In the genomic region with DNA sequence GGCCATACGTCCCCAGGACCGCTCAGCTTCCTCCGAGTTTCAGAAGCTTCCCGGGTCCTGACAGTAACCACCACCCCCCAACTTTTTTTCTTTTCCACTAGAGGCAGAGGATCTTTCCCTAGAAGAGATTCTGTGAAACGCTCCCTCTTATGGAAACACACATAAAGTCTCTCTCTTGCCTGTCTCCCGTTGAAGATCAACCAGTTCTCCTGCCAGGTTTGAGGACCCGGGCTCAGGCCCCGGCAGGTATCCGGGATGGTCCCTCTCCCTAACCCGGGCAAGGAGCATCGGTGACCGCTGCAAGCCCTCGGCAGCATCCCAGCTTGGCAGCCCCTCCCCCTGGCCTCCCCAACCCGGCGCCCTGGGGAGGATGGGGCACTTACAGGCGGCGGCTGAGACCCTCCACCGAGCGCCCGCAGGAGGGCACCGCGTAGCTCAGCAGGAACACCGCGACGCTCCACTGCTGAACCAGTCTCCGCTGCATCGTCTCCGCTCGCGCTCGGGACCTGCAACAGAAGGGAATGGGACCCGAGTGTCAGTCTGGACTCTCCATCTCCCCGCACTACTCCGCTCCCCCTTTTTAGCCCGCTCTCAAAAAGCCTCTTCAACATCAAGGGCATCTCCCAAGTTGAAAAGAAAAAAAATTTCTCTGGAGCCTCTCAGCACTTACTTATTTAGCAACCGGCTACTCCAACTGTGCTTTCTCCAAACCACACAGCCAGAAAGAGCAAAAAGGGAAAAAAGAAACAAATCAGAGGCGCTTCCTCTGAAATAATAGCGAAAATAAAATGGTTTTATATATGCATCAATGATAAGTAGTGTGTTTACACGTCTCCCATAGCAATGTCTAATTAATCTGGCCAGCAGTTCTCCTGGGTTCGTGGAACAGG, we compare ENCODE assay signal across 1 cellular context.
TF ChIP-seq lines count a peak whose summit lies in the region.

No MANE protein-coding gene starts in this region.

TF ChIP-seq in HepG2, 621 proteins besides CTCF, POLR2A, EP300 and RAD21 (continued from another document):
- TF ChIP-seq, protein P1, sequence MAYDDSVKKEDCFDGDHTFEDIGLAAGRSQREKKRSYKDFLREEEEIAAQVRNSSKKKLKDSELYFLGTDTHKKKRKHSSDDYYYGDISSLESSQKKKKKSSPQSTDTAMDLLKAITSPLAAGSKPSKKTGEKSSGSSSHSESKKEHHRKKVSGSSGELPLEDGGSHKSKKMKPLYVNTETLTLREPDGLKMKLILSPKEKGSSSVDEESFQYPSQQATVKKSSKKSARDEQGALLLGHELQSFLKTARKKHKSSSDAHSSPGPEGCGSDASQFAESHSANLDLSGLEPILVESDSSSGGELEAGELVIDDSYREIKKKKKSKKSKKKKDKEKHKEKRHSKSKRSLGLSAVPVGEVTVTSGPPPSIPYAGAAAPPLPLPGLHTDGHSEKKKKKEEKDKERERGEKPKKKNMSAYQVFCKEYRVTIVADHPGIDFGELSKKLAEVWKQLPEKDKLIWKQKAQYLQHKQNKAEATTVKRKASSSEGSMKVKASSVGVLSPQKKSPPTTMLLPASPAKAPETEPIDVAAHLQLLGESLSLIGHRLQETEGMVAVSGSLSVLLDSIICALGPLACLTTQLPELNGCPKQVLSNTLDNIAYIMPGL (CRISPR knock-in tag; IDR thresholded peaks at IDR 0.05; ENCODE audit: borderline replicate concordance in 1 of 2, low read depth in 1 of 2) = 0 out of 4 replicates have a peak, but pooled peaks of 1 of the 2 experiments have one; percentile 20
- TF ChIP-seq CENPX (CRISPR knock-in tag; IDR thresholded peaks at IDR 0.05) = no peak
- TF ChIP-seq DMAP1 (CRISPR knock-in tag; IDR thresholded peaks at IDR 0.05) = no peak
- no peak for TF ChIP-seq POLR2AphosphoS2 (IDR thresholded peaks at IDR 0.05; ENCODE audit: low read depth, low read length)
- TF ChIP-seq, protein P2, sequence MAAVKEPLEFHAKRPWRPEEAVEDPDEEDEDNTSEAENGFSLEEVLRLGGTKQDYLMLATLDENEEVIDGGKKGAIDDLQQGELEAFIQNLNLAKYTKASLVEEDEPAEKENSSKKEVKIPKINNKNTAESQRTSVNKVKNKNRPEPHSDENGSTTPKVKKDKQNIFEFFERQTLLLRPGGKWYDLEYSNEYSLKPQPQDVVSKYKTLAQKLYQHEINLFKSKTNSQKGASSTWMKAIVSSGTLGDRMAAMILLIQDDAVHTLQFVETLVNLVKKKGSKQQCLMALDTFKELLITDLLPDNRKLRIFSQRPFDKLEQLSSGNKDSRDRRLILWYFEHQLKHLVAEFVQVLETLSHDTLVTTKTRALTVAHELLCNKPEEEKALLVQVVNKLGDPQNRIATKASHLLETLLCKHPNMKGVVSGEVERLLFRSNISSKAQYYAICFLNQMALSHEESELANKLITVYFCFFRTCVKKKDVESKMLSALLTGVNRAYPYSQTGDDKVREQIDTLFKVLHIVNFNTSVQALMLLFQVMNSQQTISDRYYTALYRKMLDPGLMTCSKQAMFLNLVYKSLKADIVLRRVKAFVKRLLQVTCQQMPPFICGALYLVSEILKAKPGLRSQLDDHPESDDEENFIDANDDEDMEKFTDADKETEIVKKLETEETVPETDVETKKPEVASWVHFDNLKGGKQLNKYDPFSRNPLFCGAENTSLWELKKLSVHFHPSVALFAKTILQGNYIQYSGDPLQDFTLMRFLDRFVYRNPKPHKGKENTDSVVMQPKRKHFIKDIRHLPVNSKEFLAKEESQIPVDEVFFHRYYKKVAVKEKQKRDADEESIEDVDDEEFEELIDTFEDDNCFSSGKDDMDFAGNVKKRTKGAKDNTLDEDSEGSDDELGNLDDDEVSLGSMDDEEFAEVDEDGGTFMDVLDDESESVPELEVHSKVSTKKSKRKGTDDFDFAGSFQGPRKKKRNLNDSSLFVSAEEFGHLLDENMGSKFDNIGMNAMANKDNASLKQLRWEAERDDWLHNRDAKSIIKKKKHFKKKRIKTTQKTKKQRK (IDR thresholded peaks at IDR 0.05; ENCODE audit: low read length) = no peak
- TF ChIP-seq NR1H2 (CRISPR knock-in tag; IDR thresholded peaks at IDR 0.05; ENCODE audit: borderline replicate concordance, low read depth) = no peak
- no peak for TF ChIP-seq RXRA (CRISPR knock-in tag; IDR thresholded peaks at IDR 0.05)
- TF ChIP-seq SP2 (CRISPR knock-in tag; IDR thresholded peaks at IDR 0.05) = 0 out of 2 replicates have a peak, but pooled peaks have one; percentile 17
- TF ChIP-seq ZNF589 (CRISPR knock-in tag; conservative IDR thresholded peaks at IDR 0.05) = no peak
- TF ChIP-seq GTF2F1 (IDR thresholded peaks at IDR 0.05; ENCODE audit: low read length) = no peak
